ENCODE assay signal across 15 cellular contexts in genomic region chr20:47370214-47370613, GRCh38. TPM values are rescaled to one million over a fixed set of nuclear protein-coding genes. Genes with fewer than 3 reads are reported as not detected.
A peak's percentile ranks its signal among the peaks of the same experiment; 100 is the strongest.
DNase-seq lines count a peak whose midpoint lies in the region; ATAC-seq, FAIRE-seq and TF ChIP-seq lines count a peak whose summit lies in the region.
"Had no signal": no experiment of that assay in that cellular context is flagged by ENCODE, and none has a peak within 500 bp of the region (broad histone marks: within the 10 kb centered on the region; RNA-seq: fewer than 3 reads in every experiment).

No MANE protein-coding gene starts in this region.

- H3K9me3 ChIP-seq in Caco-2 (0 out of 2 replicates have a peak, but pooled peaks cover 5% of the 10 kb centered on the region), HepG2 (ENCODE audit: low read length) (no peaks in the 10 kb centered on the region), spleen (no peaks in the 10 kb centered on the region)
- H3K9me3 ChIP-seq: BLaER1 treated with 17β-estradiol and CSF1 and Interleukin-3, amounts not matched to agents 10 nM and 100 nM had no signal

- no peak overlapping the region for H3K4me3 ChIP-seq in Caco-2 (ENCODE audit: low read depth, low read length)
- no peak overlapping the region for H3K4me3 ChIP-seq in HepG2 (replicated peaks in 1 of 3; ENCODE audit: insufficient read depth in 1 of 3, low read depth in 2 of 3, low read length in 3 of 3)
- H3K4me3 ChIP-seq in spleen, result no peak overlapping the region
- H3K4me3 ChIP-seq: BLaER1 treated with 17β-estradiol and CSF1 and Interleukin-3, amounts not matched to agents 10 nM and 100 nM had no signal

- WGBS in HepG2 (ENCODE audit: low lambda C conversion rate), result 94% methylated on average over 10 of the region's 10 CpGs
- 95 to 98% (median 98%) methylated on average over 10 of the region's 10 CpGs for WGBS in spleen, 5 donors

- no peaks in the 10 kb centered on the region for H3K9me3 Mint-ChIP-seq in Caco-2 (ENCODE audit: unreplicated experiment)
- no peaks in the 10 kb centered on the region for H3K9me3 Mint-ChIP-seq in naive thymus-derived CD8-positive, alpha-beta T cell
- H3K9me3 Mint-ChIP-seq: CD4-positive, CD25-positive, alpha-beta regulatory T cell had no signal

- intact Hi-C loops in Caco-2 (cut with micrococcal nuclease; ENCODE audit: unreplicated experiment), result no loop called here
- intact Hi-C loops in HepG2 (cut with micrococcal nuclease; ENCODE audit: unreplicated experiment), result no loop called here
- intact Hi-C loops in spleen (cut with DNase I; ENCODE audit: low total_unique reads), result no loop called here

- no peaks in the 10 kb centered on the region for H3K27me3 Mint-ChIP-seq in Caco-2 (ENCODE audit: insufficient read depth, unreplicated experiment)
- H3K27me3 Mint-ChIP-seq in naive thymus-derived CD8-positive, alpha-beta T cell, result peaks cover 0 to 2% (median 0%) of the 10 kb centered on the region in 5 donors

- ATAC-seq in HepG2 (no peak), HG03432 (IDR thresholded peaks at IDR 0.05; ENCODE audit: unreplicated experiment) (no peak)
- ATAC-seq in naive thymus-derived CD8-positive, alpha-beta T cell, result no peak

- H3K27ac ChIP-seq in RWPE1, result peak overlapping the region; percentile 44; the same call in 1 of the 2 replicates
- no peak overlapping the region for H3K27ac ChIP-seq in HepG2 (ENCODE audit: extremely low read length, insufficient read depth, low read length)
- no peak overlapping the region for H3K27ac ChIP-seq in spleen
- H3K27ac ChIP-seq: BLaER1 treated with 17β-estradiol and CSF1 and Interleukin-3, amounts not matched to agents 10 nM and 100 nM had no signal

- no peak for FAIRE-seq in HepG2 (lab: Jason Lieb, UNC)
- FAIRE-seq: GM12891 had no signal

- H3K27me3 ChIP-seq in Caco-2 (replicated peaks; ENCODE audit: control insufficient read depth, insufficient read depth, low read length) (no peaks in the 10 kb centered on the region), HepG2 (ENCODE audit: control insufficient read depth in 1 of 2, insufficient read depth in 2 of 2, low read length in 2 of 2) (no peaks in the 10 kb centered on the region), spleen (replicated peaks in 1 of 7) (no peaks in the 10 kb centered on the region)
- H3K27me3 ChIP-seq: BLaER1 treated with 17β-estradiol and CSF1 and Interleukin-3, amounts not matched to agents 10 nM and 100 nM had no signal

- CTCF ChIA-PET in Caco-2 (lab: Charles Lee) (interaction anchor here (0.7 to 1.8 kb wide), 4 partner anchors 11 to 187 kb away, joined by 3 to 15 read pairs (median 4); no protein-coding TSS in a partner anchor), RWPE1 (lab: Yijun Ruan, JAX) (interaction anchor here (0.6 to 3.3 kb wide), 2 partner anchors 14 to 108 kb away, joined by 5 to 17 read pairs; no protein-coding TSS in a partner anchor), HepG2 (lab: Yijun Ruan, JAX; ENCODE audit: low intra/inter-chr PET ratio, low total read pairs) (no interaction called here)

- TF ChIP-seq CTCF in Caco-2 (IDR thresholded peaks at IDR 0.05; ENCODE audit: insufficient read depth in 1 of 2, low read depth in 1 of 2, low read length in 1 of 2, severe bottlenecking in 1 of 2, unreplicated experiment in 1 of 2), result no peak
- TF ChIP-seq CTCF in RWPE1 (conservative IDR thresholded peaks at IDR 0.05; ENCODE audit: low read depth), result no peak
- TF ChIP-seq CTCF in HepG2 (CRISPR knock-in tag; IDR thresholded peaks at IDR 0.05), result no peak
- no peak for TF ChIP-seq CTCF in spleen (IDR thresholded peaks at IDR 0.05 in 8 of 11, conservative IDR thresholded peaks at IDR 0.05 in 3 of 11)

- POLR2A ChIA-PET in Caco-2 (lab: Charles Lee), result interaction anchor here (5.4 kb wide), 1 partner anchor 12 kb away, joined by 140 read pairs; the partner anchor contains the start of gene ZMYND8
- POLR2A ChIA-PET in RWPE1 (lab: Yijun Ruan, JAX; ENCODE audit: low non-redundant PET), result interaction anchor here (0.5 kb wide), 1 partner anchor 8 kb away, joined by 5 read pairs; no protein-coding TSS in a partner anchor
- POLR2A ChIA-PET in HepG2 (lab: Yijun Ruan, JAX), result interaction anchor here (1.3 to 6.4 kb wide), 4 partner anchors 9 to 85 kb away, joined by 4 to 264 read pairs (median 8); partner anchors contain the start of gene ZMYND8
- POLR2A ChIA-PET in naive thymus-derived CD8-positive, alpha-beta T cell (lab: Charles Lee), result interaction anchor here (1.8 kb wide), 1 partner anchor 14 kb away, joined by 4 read pairs; the partner anchor contains the start of gene ZMYND8

- in situ Hi-C loops in HepG2 (cut with HindIII; ENCODE audit: extremely low pct_ligation_motif_present, low pct_unique_long_range_greater_than_20kb), result no loop called here

- TF ChIP-seq POLR2A in HepG2 (IDR thresholded peaks at IDR 0.05; ENCODE audit: insufficient read depth in 1 of 2, low read depth in 2 of 2, low read length in 2 of 2) (no peak), spleen (IDR thresholded peaks at IDR 0.05) (no peak)

- no peak for TF ChIP-seq RAD21 in HepG2 (CRISPR knock-in tag; IDR thresholded peaks at IDR 0.05)

- no peak for DNase-seq in Caco-2
- no peak for DNase-seq in RWPE1 (ENCODE audit: low spot score)
- no peak for DNase-seq in HepG2 (ENCODE audit: low spot score)
- peak; percentile 8 for DNase-seq in spleen
- DNase-seq in stimulated activated CD4-positive, alpha-beta T cell treated with anti-CD3 and anti-CD28 coated beads, Interleukin-2, amount 100 ng/mL, for 48 hours, result no peak
- DNase-seq in naive thymus-derived CD8-positive, alpha-beta T cell, result no peak
- DNase-seq: 8988T; ACHN; Calu3; CD4-positive, CD25-positive, alpha-beta regulatory T cell; DMS79; H7 had no signal

- no peak overlapping the region for H3K9ac ChIP-seq in HepG2 (ENCODE audit: insufficient read depth, low read depth, low read length)
- H3K9ac ChIP-seq: BLaER1 treated with 17β-estradiol and CSF1 and Interleukin-3, amounts not matched to agents 10 nM and 100 nM had no signal

- no peaks in the 10 kb centered on the region for H3K36me3 ChIP-seq in Caco-2 (ENCODE audit: control insufficient read depth, insufficient read depth, low read length)
- no peaks in the 10 kb centered on the region for H3K36me3 ChIP-seq in HepG2 (replicated peaks in 1 of 2; ENCODE audit: control insufficient read depth in 1 of 2, insufficient read depth in 2 of 2, low read length in 2 of 2)
- no peaks in the 10 kb centered on the region for H3K36me3 ChIP-seq in spleen
- H3K36me3 ChIP-seq: BLaER1 treated with 17β-estradiol and CSF1 and Interleukin-3, amounts not matched to agents 10 nM and 100 nM had no signal

- BruUV-seq in Caco-2 (replicated peaks; lab: Mats Ljungman, UMichigan) (no TSS peak), HepG2 (replicated peaks; lab: Mats Ljungman, UMichigan) (no TSS peak)

- peaks cover 36% of the 10 kb centered on the region for H3K4me1 ChIP-seq in Caco-2
- H3K4me1 ChIP-seq in HepG2 (ENCODE audit: insufficient read depth, low read length), result peaks cover 42% of the 10 kb centered on the region
- H3K4me1 ChIP-seq in spleen, result peaks cover 0 to 3% (median 0%) of the 10 kb centered on the region in 6 donors

- H3K36me3 Mint-ChIP-seq in Caco-2 (ENCODE audit: insufficient read depth, unreplicated experiment), result peaks cover 8% of the 10 kb centered on the region
- no peaks in the 10 kb centered on the region for H3K36me3 Mint-ChIP-seq in naive thymus-derived CD8-positive, alpha-beta T cell
- H3K36me3 Mint-ChIP-seq: CD4-positive, CD25-positive, alpha-beta regulatory T cell had no signal

- no peaks in the 10 kb centered on the region for H3K79me2 ChIP-seq in HepG2 (ENCODE audit: insufficient read depth, low read length)

- H3K4me3 Mint-ChIP-seq in Caco-2 (ENCODE audit: unreplicated experiment), result no peak overlapping the region
- no peak overlapping the region for H3K4me3 Mint-ChIP-seq in naive thymus-derived CD8-positive, alpha-beta T cell
- H3K4me3 Mint-ChIP-seq: CD4-positive, CD25-positive, alpha-beta regulatory T cell had no signal

- peaks cover 33% of the 10 kb centered on the region for H3K4me1 Mint-ChIP-seq in Caco-2 (ENCODE audit: low read depth, unreplicated experiment)
- H3K4me1 Mint-ChIP-seq in naive thymus-derived CD8-positive, alpha-beta T cell, result peaks cover 3 to 10% (median 5%) of the 10 kb centered on the region in 4 donors

- H2AFZ ChIP-seq in HepG2 (ENCODE audit: low read length), result no peak overlapping the region

- TF ChIP-seq EP300 in HepG2 (IDR thresholded peaks at IDR 0.05; ENCODE audit: low read depth in 2 of 2, low read length in 2 of 2), result no peak
- no peak for TF ChIP-seq EP300 in HepG2 (CRISPR knock-in tag; IDR thresholded peaks at IDR 0.05; ENCODE audit: borderline replicate concordance)

- peak overlapping the region; percentile 97 for H3K27ac Mint-ChIP-seq in Caco-2 (ENCODE audit: unreplicated experiment)
- no peak overlapping the region for H3K27ac Mint-ChIP-seq in naive thymus-derived CD8-positive, alpha-beta T cell
- H3K27ac Mint-ChIP-seq: CD4-positive, CD25-positive, alpha-beta regulatory T cell had no signal

- no peaks in the 10 kb centered on the region for H4K20me1 ChIP-seq in HepG2 (ENCODE audit: insufficient read depth, low read length)
- H4K20me1 ChIP-seq: BLaER1 treated with 17β-estradiol and CSF1 and Interleukin-3, amounts not matched to agents 10 nM and 100 nM had no signal

- H3K4me2 ChIP-seq in HepG2 (ENCODE audit: low read depth, low read length), result no peak overlapping the region
- H3K4me2 ChIP-seq: BLaER1 treated with 17β-estradiol and CSF1 and Interleukin-3, amounts not matched to agents 10 nM and 100 nM had no signal

RNA-seq across cellular contexts. Expression of gene ZMYND8, which starts 13.7 kb away (rescaled TPM):
- 180 and 194 TPM in 2 replicates for total RNA-seq in Caco-2 (2022)
- total RNA-seq in HepG2 (2016; rRNA removed; fragmentation: Illumina TruSeq; extraction: Trizol), result 53.9 and 71.9 TPM in 2 replicates
- 45.3 and 50.7 TPM in 2 replicates for total RNA-seq in HepG2 (2016; cell fraction: cytosol; rRNA removed; fragmentation: Illumina TruSeq; extraction: Trizol; ENCODE audit: low read depth)
- 54.7 and 64.5 TPM in 2 replicates for total RNA-seq in HepG2 (2016; cell fraction: insoluble cytoplasmic fraction; rRNA removed; fragmentation: Illumina TruSeq; extraction: Trizol)
- 30.6 and 34.0 TPM in 2 replicates for total RNA-seq in HepG2 (2016; cell fraction: membrane; rRNA removed; fragmentation: Illumina TruSeq; extraction: Trizol)
- 90.9 and 106 TPM in 2 replicates for total RNA-seq in HepG2 (2016; cell fraction: nucleus; rRNA removed; fragmentation: Illumina TruSeq; extraction: Trizol)
- 81.4 and 84.7 TPM in 2 replicates for polyA plus RNA-seq in HepG2 (2011; rRNA removed)
- polyA plus RNA-seq in HepG2 (2011; cell fraction: cytosol; rRNA removed), result 41.2 and 45.2 TPM in 2 replicates
- polyA plus RNA-seq in HepG2 (2011; cell fraction: nucleus; rRNA removed), result 139 and 149 TPM in 2 replicates
- 50.4 and 60.2 TPM in 2 replicates for polyA plus RNA-seq in HepG2 (2012)
- 1.9 and 2.5 TPM in 2 replicates for polyA plus RNA-seq in HepG2 (2016; cell fraction: cytosol; fragmentation: Illumina TruSeq; extraction: Trizol; ENCODE audit: low read depth)
- polyA plus RNA-seq in HepG2 (2016; cell fraction: insoluble cytoplasmic fraction; fragmentation: Illumina TruSeq; extraction: Trizol; ENCODE audit: low read depth), result 42.7 and 55.7 TPM in 2 replicates
- polyA plus RNA-seq in HepG2 (2016; cell fraction: membrane; fragmentation: Illumina TruSeq; extraction: Trizol; ENCODE audit: low read depth), result 7.9 and 9.1 TPM in 2 replicates
- polyA plus RNA-seq in HepG2 (2016; cell fraction: nucleus; fragmentation: Illumina TruSeq; extraction: Trizol; ENCODE audit: insufficient read depth, low read depth), result 103 and 106 TPM in 2 replicates
- polyA minus RNA-seq in HepG2 (2011; rRNA and poly(A)+ RNA removed; ENCODE audit: low replicate concordance), result 14.1 and 79.4 TPM in 2 replicates
- 66.7 and 69.5 TPM in 2 replicates for polyA minus RNA-seq in HepG2 (2011; cell fraction: cytosol; rRNA and poly(A)+ RNA removed)
- polyA minus RNA-seq in HepG2 (2011; cell fraction: nucleus; rRNA and poly(A)+ RNA removed), result 190 and 220 TPM in 2 replicates
- total RNA-seq in spleen, result 10 to 100 TPM; 30.3 to 64.0 (median 56.0) TPM
- 10 to 100 TPM; 12.5 to 16.8 (median 15.6) TPM for polyA plus RNA-seq in spleen
- total RNA-seq in naive thymus-derived CD8-positive, alpha-beta T cell, result 10 to 100 TPM; 61.8 to 67.8 TPM
- polyA plus RNA-seq in naive thymus-derived CD8-positive, alpha-beta T cell, result 10 to 100 TPM in 2 of 3 donors, 1 to 10 TPM in 1; 8.9 to 20.4 (median 13.5) TPM
